ENCODE assay signal across 26 cellular contexts in the genomic region with DNA sequence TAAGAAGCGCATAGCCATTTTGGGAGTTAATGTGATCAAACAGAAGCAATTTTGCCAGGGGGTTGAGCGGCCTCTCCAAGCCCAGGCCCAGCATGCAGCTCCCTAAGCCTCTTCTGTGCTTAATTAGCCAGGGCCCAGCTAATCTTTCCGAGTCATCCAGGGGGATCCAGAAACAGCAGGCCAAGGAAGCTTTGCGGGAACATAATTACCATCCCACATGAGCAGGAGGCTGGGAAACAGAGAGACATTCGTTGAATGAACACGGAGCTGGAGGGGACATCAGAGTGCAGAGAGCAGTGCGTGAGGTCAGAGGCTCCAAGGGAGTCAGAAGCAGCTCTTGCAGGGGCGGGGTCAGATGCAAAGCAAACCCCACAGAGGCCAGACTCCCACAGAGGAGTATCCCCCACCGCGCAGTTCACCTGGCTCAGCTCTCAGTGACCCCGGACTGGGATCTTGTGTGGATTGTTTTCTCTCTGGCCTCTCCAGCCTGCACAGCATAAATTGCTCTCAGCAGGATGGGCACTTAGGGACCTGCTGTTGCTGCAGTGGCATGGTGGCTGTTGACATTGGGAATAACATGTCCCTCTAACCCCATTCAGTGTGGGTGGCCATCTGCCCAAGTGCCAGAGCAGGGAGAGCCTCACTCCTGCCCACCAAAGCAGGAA.
A peak's percentile ranks its signal among the peaks of the same experiment; 100 is the strongest.
DNase-seq lines count a peak whose midpoint lies in the region; ATAC-seq, FAIRE-seq and TF ChIP-seq lines count a peak whose summit lies in the region.
"Had no signal": no experiment of that assay in that cellular context is flagged by ENCODE, and none has a peak within 500 bp of the region (broad histone marks: within the 10 kb centered on the region; RNA-seq: fewer than 3 reads in every experiment).

No MANE protein-coding gene starts in this region.

- no peaks in the 10 kb centered on the region for H3K4me1 Mint-ChIP-seq in activated T-helper 17 cell treated with anti-CD3 and anti-CD28 coated beads, Interleukin-2, amount 50 U/mL, for 72 hours
- H3K4me1 Mint-ChIP-seq: activated B cell treated with CpG ODN at 0.5 μM for 24 hours had no signal

- no peak for FAIRE-seq in D721Med (lab: Jason Lieb, UNC)
- FAIRE-seq: keratinocyte had no signal

- no peak for TF ChIP-seq CTCF in D721Med (IDR thresholded peaks at IDR 0.05; ENCODE audit: insufficient read depth, missing control alignments)

- H3K4me3 Mint-ChIP-seq in activated T-helper 17 cell treated with anti-CD3 and anti-CD28 coated beads, Interleukin-2, amount 50 U/mL, for 72 hours = no peak overlapping the region
- H3K4me3 Mint-ChIP-seq: activated B cell treated with CpG ODN at 0.5 μM for 24 hours; activated T-cell treated with anti-CD3 and anti-CD28 coated beads, Interleukin-2, amount 50 U/mL, for 24 hours; CD8-positive, alpha-beta T cell; naive thymus-derived CD4-positive, alpha-beta T cell had no signal

- no peak for ATAC-seq in GM18861 (IDR thresholded peaks at IDR 0.05; ENCODE audit: unreplicated experiment)
- ATAC-seq in activated T-helper 17 cell treated with anti-CD3 and anti-CD28 coated beads, Interleukin-2, amount 50 U/mL, for 72 hours (replicated peaks) = no peak
- ATAC-seq: CD8-positive, alpha-beta T cell; naive thymus-derived CD4-positive, alpha-beta T cell had no signal

- H3K9me3 Mint-ChIP-seq in activated T-helper 17 cell treated with anti-CD3 and anti-CD28 coated beads, Interleukin-2, amount 50 U/mL, for 72 hours = no peaks in the 10 kb centered on the region
- H3K9me3 Mint-ChIP-seq: activated B cell treated with CpG ODN at 0.5 μM for 24 hours; activated T-cell treated with anti-CD3 and anti-CD28 coated beads, Interleukin-2, amount 50 U/mL, for 24 hours; CD8-positive, alpha-beta T cell had no signal

- no peak overlapping the region for H3K27ac Mint-ChIP-seq in activated T-helper 17 cell treated with anti-CD3 and anti-CD28 coated beads, Interleukin-2, amount 50 U/mL, for 72 hours
- H3K27ac Mint-ChIP-seq: activated B cell treated with CpG ODN at 0.5 μM for 24 hours; activated T-cell treated with anti-CD3 and anti-CD28 coated beads, Interleukin-2, amount 50 U/mL, for 24 hours; CD8-positive, alpha-beta T cell had no signal

- peaks cover 8% of the 10 kb centered on the region for H3K27me3 Mint-ChIP-seq in activated T-helper 17 cell treated with anti-CD3 and anti-CD28 coated beads, Interleukin-2, amount 50 U/mL, for 72 hours
- H3K27me3 Mint-ChIP-seq: activated T-cell treated with anti-CD3 and anti-CD28 coated beads, Interleukin-2, amount 50 U/mL, for 24 hours had no signal

- H3K36me3 Mint-ChIP-seq in activated T-helper 17 cell treated with anti-CD3 and anti-CD28 coated beads, Interleukin-2, amount 50 U/mL, for 72 hours (ENCODE audit: low read depth) = no peaks in the 10 kb centered on the region
- H3K36me3 Mint-ChIP-seq: CD8-positive, alpha-beta T cell; naive thymus-derived CD4-positive, alpha-beta T cell had no signal

- peak; percentile 48 for DNase-seq in D721Med (ENCODE audit: insufficient read length, low spot score)
- peak; percentile 25 to 34 for DNase-seq in NCI-H187 (lab: John Stamatoyannopoulos, UW)
- DNase-seq in NCI-H82 (lab: John Stamatoyannopoulos, UW) = peak; percentile 97
- peak; percentile 46 for DNase-seq in left kidney (ENCODE audit: low read depth, low spot score)
- DNase-seq in inferior parietal cortex (ENCODE audit: extremely low spot score) = no peak
- DNase-seq in nucleus accumbens (lab: John Stamatoyannopoulos, UW) = no peak
- DNase-seq: activated B cell treated with CpG ODN at 0.5 μM for 24 hours; activated CD4-positive, alpha-beta T cell treated with anti-CD3 and anti-CD28 coated beads, Interleukin-2, amount 50 U/mL, for 1 hour; activated gamma-delta T cell; activated T-cell treated with anti-CD3 and anti-CD28 coated beads, Interleukin-2, amount 50 U/mL, for 24 hours; BE2C; CD8-positive, alpha-beta T cell; erythroblast; KG1; MG63; naive thymus-derived CD4-positive, alpha-beta T cell; NCI-H1105 treated with DMSO at 0.1 percent for 48 hours; NCI-H2081 treated with DMSO at 0.1 percent for 48 hours; NCI-H524 treated with DMSO at 0.1 percent for 48 hours; SJCRH30; stimulated activated CD4-positive, alpha-beta T cell treated with anti-CD3 and anti-CD28 coated beads, Interleukin-4, amount 100 ng/mL, for 4 hours; T-helper 1 cell; transverse colon had no signal

Comparison
In these comparisons a context has a peak if more than half of its experiments do, and no peak if none do; other contexts are left out.
1. DNase-seq: peak in D721Med (single experiment), NCI-H187 (2 of 2), NCI-H82 (single experiment) and left kidney (single experiment); none in inferior parietal cortex (single experiment) and nucleus accumbens (0 of 56).